11 cellular contexts compared by ENCODE assay signal in genomic region chr22:35480627-35481565, GRCh38. TPM values are rescaled to one million over a fixed set of nuclear protein-coding genes. Genes with fewer than 3 reads are reported as not detected.
A peak's percentile ranks its signal among the peaks of the same experiment; 100 is the strongest.
DNase-seq lines count a peak whose midpoint lies in the region; ATAC-seq and TF ChIP-seq lines count a peak whose summit lies in the region.
"Had no signal": no experiment of that assay in that cellular context is flagged by ENCODE, and none has a peak within 500 bp of the region (broad histone marks: within the 10 kb centered on the region; RNA-seq: fewer than 3 reads in every experiment).

No MANE protein-coding gene starts in this region.

- ATAC-seq in Right ventricle myocardium superior (ENCODE audit: poor library complexity) (peak; percentile 50), GM19395 (IDR thresholded peaks at IDR 0.05; ENCODE audit: unreplicated experiment) (no peak)
- no peak for ATAC-seq in effector memory CD8-positive, alpha-beta T cell (replicated peaks)

- H3K4me3 ChIP-seq in right atrium auricular region (no peak overlapping the region), vagina (peak overlapping the region in 1 of 2 donors; percentile 10)
- H3K4me3 ChIP-seq: tibial artery had no signal

- peaks cover 6% of the 10 kb centered on the region for H3K27me3 Mint-ChIP-seq in nephron progenitor cell (ENCODE audit: low read depth, poor library complexity)
- H3K27me3 Mint-ChIP-seq in effector memory CD8-positive, alpha-beta T cell: peaks cover 49 to 65% of the 10 kb centered on the region in 2 donors

- no peak for TF ChIP-seq POLR2A in vagina (IDR thresholded peaks at IDR 0.05)

- H3K27ac Mint-ChIP-seq in nephron progenitor cell: peak overlapping the region; percentile 87
- H3K27ac Mint-ChIP-seq in effector memory CD8-positive, alpha-beta T cell: no peak overlapping the region

- H3K4me1 Mint-ChIP-seq in nephron progenitor cell: peaks cover 80% of the 10 kb centered on the region
- peaks cover 2 to 3% of the 10 kb centered on the region in 2 donors for H3K4me1 Mint-ChIP-seq in effector memory CD8-positive, alpha-beta T cell (ENCODE audit: low read depth in 2 of 2)

- H3K4me1 ChIP-seq in right atrium auricular region (peaks cover 0 to 20% of the 10 kb centered on the region in 2 donors), vagina (peaks cover 37% of the 10 kb centered on the region)

- H3K27me3 ChIP-seq in right atrium auricular region (no peaks in the 10 kb centered on the region), vagina (no peaks in the 10 kb centered on the region)

- peak overlapping the region; percentile 21 for H3K4me3 Mint-ChIP-seq in nephron progenitor cell
- no peak overlapping the region for H3K4me3 Mint-ChIP-seq in effector memory CD8-positive, alpha-beta T cell

- H3K9me3 ChIP-seq in right atrium auricular region (no peaks in the 10 kb centered on the region), vagina (no peaks in the 10 kb centered on the region)
- H3K9me3 ChIP-seq: tibial artery had no signal

- H3K9me3 Mint-ChIP-seq in nephron progenitor cell: peaks cover 5% of the 10 kb centered on the region
- no peaks in the 10 kb centered on the region for H3K9me3 Mint-ChIP-seq in effector memory CD8-positive, alpha-beta T cell
- H3K9me3 Mint-ChIP-seq: IgD-negative memory B cell had no signal

- H3K36me3 Mint-ChIP-seq in nephron progenitor cell (ENCODE audit: low read depth): no peaks in the 10 kb centered on the region
- H3K36me3 Mint-ChIP-seq in effector memory CD8-positive, alpha-beta T cell (ENCODE audit: insufficient read depth): peaks cover 3% of the 10 kb centered on the region

- H3K27ac ChIP-seq in right atrium auricular region (peak overlapping the region in 1 of 2 donors; percentile 38), vagina (peak overlapping the region; percentile 51)

- TF ChIP-seq CTCF in right atrium auricular region (IDR thresholded peaks at IDR 0.05) (no peak), nephron progenitor cell (IDR thresholded peaks at IDR 0.05) (no peak), vagina (IDR thresholded peaks at IDR 0.05) (no peak)

- intact Hi-C loops in Right ventricle myocardium superior (cut with DNase I): loop anchor here (10.0 kb wide), 1 partner anchor 54 kb away; no protein-coding TSS in a partner anchor
- intact Hi-C loops in vagina (cut with DNase I): no loop called here

- DNase-seq in Right ventricle myocardium superior: no peak
- no peak for DNase-seq in right atrium auricular region (ENCODE audit: low spot score)
- DNase-seq in cerebellum (ENCODE audit: low spot score): peak; percentile 66
- DNase-seq in nephron progenitor cell: no peak
- no peak for DNase-seq in vagina (ENCODE audit: extremely low spot score in 2 of 2)
- DNase-seq in central memory CD4-positive, alpha-beta T cell: no peak
- no peak for DNase-seq in effector memory CD8-positive, alpha-beta T cell
- DNase-seq: foreskin melanocyte had no signal

- H3K36me3 ChIP-seq in right atrium auricular region (no peaks in the 10 kb centered on the region), vagina (no peaks in the 10 kb centered on the region)
- H3K36me3 ChIP-seq: tibial artery had no signal

RNA-seq across cellular contexts. Expression of gene RASD2, which starts 59.7 kb away (rescaled TPM):
- total RNA-seq in Right ventricle myocardium superior (9.4 TPM), right atrium auricular region (1 to 10 TPM in 1 of 2 donors, under 1 TPM in 1; 0.94 to 3.1 TPM), cerebellum (1.5 TPM), vagina (2.0 TPM)
